In genomic region chr11:127338380-127339259, GRCh38 we compare ENCODE assay signal across 17 cellular contexts.
"Had no signal": no experiment of that assay in that cellular context is flagged by ENCODE, and none has a peak within 500 bp of the region (broad histone marks: within the 10 kb centered on the region; RNA-seq: fewer than 3 reads in every experiment).

No MANE protein-coding gene starts in this region.

- H3K36me3 ChIP-seq: adrenal gland, breast epithelium, heart right ventricle, left ventricle myocardium inferior, prostate gland, thyroid gland, WERI-Rb-1 had no signal

- H3K9me3 ChIP-seq: adrenal gland, breast epithelium, prostate gland, thyroid gland had no signal

- H3K27me3 ChIP-seq: adrenal gland, breast epithelium, heart right ventricle, thyroid gland had no signal

- H3K27ac ChIP-seq: adrenal gland, breast epithelium, heart right ventricle, left ventricle myocardium inferior, prostate gland, thyroid gland, WERI-Rb-1 had no signal

- H3K4me3 ChIP-seq: adrenal gland, breast epithelium, heart right ventricle, left ventricle myocardium inferior, prostate gland, thyroid gland had no signal

- DNase-seq: activated CD4-positive, alpha-beta T cell treated with anti-CD3 and anti-CD28 coated beads, Interleukin-2, amount 50 U/mL, for 4 hours; activated gamma-delta T cell; adrenal gland; cerebellar nuclear complex; cortex of kidney; heart right ventricle; left ventricle myocardium inferior; mammary epithelial cell; right cardiac atrium; stimulated activated CD4-positive, alpha-beta T cell treated with anti-CD3 and anti-CD28 coated beads, Interleukin-2, amount 100 ng/mL, for 24 hours; stimulated activated naive CD4-positive, alpha-beta T cell treated with Interleukin-2 at 50 U/mL for 16 hours; thyroid gland; WERI-Rb-1 had no signal

- H3K4me1 ChIP-seq: adrenal gland, breast epithelium, heart right ventricle, left ventricle myocardium inferior, prostate gland, thyroid gland had no signal

- FAIRE-seq: astrocyte had no signal

- ATAC-seq: activated naive CD4-positive, alpha-beta T cell treated with anti-CD3 and anti-CD28 coated beads, Interleukin-2, amount 50 U/mL, for 72 hours; heart right ventricle; right cardiac atrium had no signal
